Comparison of ENCODE assay signal across 8 cellular contexts in the genomic region with DNA sequence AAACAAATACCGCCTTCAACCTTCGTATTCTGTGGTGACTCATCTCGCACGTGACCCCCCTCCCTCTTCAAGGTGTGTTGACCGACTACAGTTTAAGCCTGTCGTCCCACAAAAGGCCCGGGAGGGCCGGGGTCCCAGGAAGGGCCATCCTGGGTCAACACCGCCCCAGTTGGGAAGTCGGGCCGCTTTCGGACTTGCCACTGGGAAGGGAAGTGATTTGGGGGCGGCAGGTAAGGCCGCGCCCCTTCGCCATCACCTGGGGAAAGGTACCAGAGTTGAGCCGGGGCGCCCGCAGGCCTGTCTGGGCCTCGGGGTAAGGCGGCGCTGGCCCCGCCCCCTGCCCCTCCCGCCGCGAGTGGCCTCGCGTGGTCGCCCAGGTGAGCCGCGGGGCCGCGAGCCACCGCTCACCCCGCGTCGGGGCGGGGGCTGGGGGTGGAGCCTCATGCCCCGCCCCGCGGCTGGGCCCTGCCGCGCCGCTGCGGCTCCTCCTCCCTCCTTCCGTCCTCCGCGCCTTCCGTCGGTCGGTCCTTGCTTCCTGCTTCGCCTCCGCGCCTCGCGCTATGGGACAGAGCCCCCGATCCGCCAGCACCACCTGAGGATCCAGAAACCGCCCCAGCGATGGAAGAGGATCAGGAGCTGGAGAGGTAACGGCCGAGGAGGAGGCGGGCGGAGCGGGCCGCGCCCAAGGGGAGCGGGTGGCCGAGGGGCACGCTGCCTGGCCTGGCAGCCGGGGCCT. TPM values are rescaled to one million over a fixed set of nuclear protein-coding genes. Genes with fewer than 3 reads are reported as not detected.
A peak's percentile ranks its signal among the peaks of the same experiment; 100 is the strongest.
DNase-seq lines count a peak whose midpoint lies in the region; ATAC-seq and TF ChIP-seq lines count a peak whose summit lies in the region.

A gene with protein sequence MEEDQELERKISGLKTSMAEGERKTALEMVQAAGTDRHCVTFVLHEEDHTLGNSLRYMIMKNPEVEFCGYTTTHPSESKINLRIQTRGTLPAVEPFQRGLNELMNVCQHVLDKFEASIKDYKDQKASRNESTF (plus strand): TSS at position 527 of the 736 bp plus-strand sequence. CDS start 92 bp downstream, at position 619.

- peaks cover 56% of the 10 kb centered on the region for H3K4me1 Mint-ChIP-seq in T-helper 2 cell treated with Interferon-gamma antibody and Interleukin-4, amounts not matched to agents 5 μg/mL and 100 μg/mL, for 36 hours (ENCODE audit: low read depth)

- H3K36me3 Mint-ChIP-seq in T-helper 2 cell treated with Interferon-gamma antibody and Interleukin-4, amounts not matched to agents 5 μg/mL and 100 μg/mL, for 36 hours (ENCODE audit: low read depth), result peaks cover 30% of the 10 kb centered on the region

- H3K4me3 Mint-ChIP-seq in T-helper 2 cell treated with Interferon-gamma antibody and Interleukin-4, amounts not matched to agents 5 μg/mL and 100 μg/mL, for 36 hours, result peak within 1 kb of the TSS; percentile 95

- intact Hi-C loops in right cardiac atrium (cut with DNase I), result no loop called here
- intact Hi-C loops in vagina (cut with DNase I), result no loop called here

- H3K4me1 ChIP-seq in right cardiac atrium (ENCODE audit: control insufficient read depth, insufficient read depth, low read length) (peaks cover 9% of the 10 kb centered on the region), vagina (peaks cover 60% of the 10 kb centered on the region)

- peak; percentile 63 for ATAC-seq in HG02759 (IDR thresholded peaks at IDR 0.05; ENCODE audit: unreplicated experiment)
- peak; percentile 87 to 89 for ATAC-seq in right cardiac atrium

- WGBS in right cardiac atrium, result under 1% methylated on average over 71 of the region's 71 CpGs

- peak within 1 kb of the TSS; percentile 53 for H3K4me3 ChIP-seq in right cardiac atrium (ENCODE audit: low read length)
- peak within 1 kb of the TSS; percentile 67 to 96 for H3K4me3 ChIP-seq in vagina

- H3K27me3 Mint-ChIP-seq in T-helper 2 cell treated with Interferon-gamma antibody and Interleukin-4, amounts not matched to agents 5 μg/mL and 100 μg/mL, for 36 hours (ENCODE audit: low read depth), result no peaks in the 10 kb centered on the region

- no peaks in the 10 kb centered on the region for H3K9me3 ChIP-seq in right cardiac atrium (ENCODE audit: control insufficient read depth, low read length)
- H3K9me3 ChIP-seq in vagina, result no peaks in the 10 kb centered on the region

- no peak for TF ChIP-seq CTCF in vagina (IDR thresholded peaks at IDR 0.05)

- H3K36me3 ChIP-seq in vagina, result peaks cover 0 to 4% of the 10 kb centered on the region in 2 donors

- peak within 1 kb of the TSS; percentile 94 for H3K27ac Mint-ChIP-seq in T-helper 2 cell treated with Interferon-gamma antibody and Interleukin-4, amounts not matched to agents 5 μg/mL and 100 μg/mL, for 36 hours

- no peaks in the 10 kb centered on the region for H3K27me3 ChIP-seq in right cardiac atrium (ENCODE audit: control insufficient read depth, insufficient read depth)
- no peaks in the 10 kb centered on the region for H3K27me3 ChIP-seq in vagina

- DNase-seq in NCI-H1417 treated with DMSO at 0.1 percent for 48 hours (lab: John Stamatoyannopoulos, UW) (peak; percentile 42), anterior cingulate cortex (lab: John Stamatoyannopoulos, UW) (peak in 57 of 58 donors; percentile 11 to 81 (median 62)), right cardiac atrium (peak; percentile 79 to 90 (median 89)), putamen (ENCODE audit: low spot score) (peak; percentile 86), vagina (ENCODE audit: extremely low spot score in 2 of 2) (peak in 1 of 2 donors; percentile 94)
- peak; percentile 74 for DNase-seq in T-helper 2 cell treated with Interferon-gamma antibody and Interleukin-4, amounts not matched to agents 5 μg/mL and 100 μg/mL, for 36 hours (ENCODE audit: low spot score)

- no peaks in the 10 kb centered on the region for H3K9me3 Mint-ChIP-seq in T-helper 2 cell treated with Interferon-gamma antibody and Interleukin-4, amounts not matched to agents 5 μg/mL and 100 μg/mL, for 36 hours

- H3K27ac ChIP-seq in right cardiac atrium (ENCODE audit: low read length) (peak within 1 kb of the TSS; percentile 99), vagina (peak within 1 kb of the TSS; percentile 98)

- TF ChIP-seq POLR2A in GM15510 (IDR thresholded peaks at IDR 0.05; ENCODE audit: borderline replicate concordance, extremely low read depth, insufficient read length), result peak; percentile 90
- peak in 1 of 2 donors; percentile 55 for TF ChIP-seq POLR2A in vagina (IDR thresholded peaks at IDR 0.05)

RNA-seq across cellular contexts. Expression of the gene that starts here (rescaled TPM):
- 10 to 100 TPM; 58.2 to 92.3 (median 82.5) TPM for total RNA-seq in right cardiac atrium
- 72.6 TPM for polyA plus RNA-seq in right cardiac atrium
- total RNA-seq in vagina, result 74.2 TPM
